ENCODE assay signal across 8 cellular contexts in the genomic region with DNA sequence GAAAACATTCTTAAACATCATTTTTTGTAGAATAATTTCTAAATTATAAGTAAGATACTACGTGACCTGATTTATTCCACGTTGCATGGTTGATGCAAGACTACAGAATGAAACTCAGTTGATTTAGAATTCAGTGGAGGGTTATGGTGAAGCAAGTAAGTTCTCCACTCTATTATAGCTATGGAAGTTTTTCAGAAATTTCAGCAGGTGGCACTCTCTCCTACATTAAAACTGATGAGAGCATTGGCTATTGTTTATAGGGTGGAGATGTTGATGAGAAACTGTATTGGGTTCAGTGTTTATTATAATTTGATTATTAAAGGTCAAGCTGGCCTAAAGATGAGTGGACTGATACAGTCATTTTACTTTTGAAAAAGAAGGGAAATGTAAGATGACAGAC.
A peak's percentile ranks its signal among the peaks of the same experiment; 100 is the strongest.
DNase-seq lines count a peak whose midpoint lies in the region; ATAC-seq and TF ChIP-seq lines count a peak whose summit lies in the region.

No MANE protein-coding gene starts in this region.

- no peaks in the 10 kb centered on the region for H3K27me3 ChIP-seq in neural cell (ENCODE audit: insufficient read depth, low read depth, low read length)

- POLR2A ChIA-PET in RWPE1 (lab: Yijun Ruan, JAX; ENCODE audit: low non-redundant PET) = no interaction called here

- H3K9ac ChIP-seq in neural cell (ENCODE audit: low read length) = peak overlapping the region; percentile 10

- peaks cover 4% of the 10 kb centered on the region for H3K79me2 ChIP-seq in neural cell (replicated peaks; ENCODE audit: insufficient read depth, low read length)

- peak; percentile 91 for TF ChIP-seq RAD21 in neural cell (conservative IDR thresholded peaks at IDR 0.05)

- peaks cover 7% of the 10 kb centered on the region for H3K36me3 ChIP-seq in neural cell (ENCODE audit: insufficient read depth, low read length)

- CTCF ChIA-PET in RWPE1 (lab: Yijun Ruan, JAX) = interaction anchor here (0.7 to 3.7 kb wide), 3 partner anchors 19 to 346 kb away, joined by 3 to 18 read pairs (median 8); no protein-coding TSS in a partner anchor

- no peak overlapping the region for H3K27ac ChIP-seq in RWPE1
- H3K27ac ChIP-seq in neural cell (ENCODE audit: low read length) = no peak overlapping the region

- no peak overlapping the region for H3K4me2 ChIP-seq in neural cell (ENCODE audit: low read length)

- ATAC-seq in GM21576 (IDR thresholded peaks at IDR 0.05; ENCODE audit: unreplicated experiment) (peak; percentile 58), esophagus mucosa (peak; percentile 73), HG02884 (IDR thresholded peaks at IDR 0.05; ENCODE audit: unreplicated experiment) (no peak)

- no peaks in the 10 kb centered on the region for H3K9me3 ChIP-seq in neural cell (ENCODE audit: low read length)

- DNase-seq in GF-D8 (lab: John Stamatoyannopoulos, UW) = peak; percentile 24
- DNase-seq in Jurkat, Clone E6-1 (ENCODE audit: low read depth, low spot score) = peak; percentile 37
- DNase-seq in RWPE1 (ENCODE audit: low spot score) = peak; percentile 47
- DNase-seq in cerebellar nuclear complex (lab: John Stamatoyannopoulos, UW) = no peak

- TF ChIP-seq CTCF in RWPE1 (conservative IDR thresholded peaks at IDR 0.05; ENCODE audit: low read depth) (peak; percentile 42), neural cell (IDR thresholded peaks at IDR 0.05; ENCODE audit: poor library complexity, severe bottlenecking) (peak; percentile 86)

- no peak overlapping the region for H2AFZ ChIP-seq in neural cell (ENCODE audit: low read depth, low read length)

- H3K9me2 ChIP-seq in neural cell (ENCODE audit: insufficient read depth, low read length) = no peaks in the 10 kb centered on the region

- TF ChIP-seq EP300 in neural cell (conservative IDR thresholded peaks at IDR 0.05; ENCODE audit: poor library complexity, severe bottlenecking) = no peak

- no peaks in the 10 kb centered on the region for H4K20me1 ChIP-seq in neural cell (ENCODE audit: insufficient read depth)

- H3K4me3 ChIP-seq in Jurkat, Clone E6-1 (ENCODE audit: low read length) = no peak overlapping the region
- no peak overlapping the region for H3K4me3 ChIP-seq in neural cell (ENCODE audit: low read length)

- H3F3A ChIP-seq in neural cell (ENCODE audit: insufficient read depth, low read length, poor library complexity, severe bottlenecking) = no peaks in the 10 kb centered on the region

TF ChIP-seq in neural cell, 6 proteins besides CTCF, POLR2A, EP300 and RAD21:
- TF ChIP-seq POLR2AphosphoS5 (IDR thresholded peaks at IDR 0.05) (no peak), SMC3 (conservative IDR thresholded peaks at IDR 0.05; ENCODE audit: poor library complexity) (peak; percentile 94)

Comparison
In these comparisons a context has a peak if more than half of its experiments do, and no peak if none do; other contexts are left out.
1. DNase-seq: peak in GF-D8 (single experiment), Jurkat, Clone E6-1 (single experiment) and RWPE1 (single experiment); none in cerebellar nuclear complex (0 of 2).